In the genomic region with DNA sequence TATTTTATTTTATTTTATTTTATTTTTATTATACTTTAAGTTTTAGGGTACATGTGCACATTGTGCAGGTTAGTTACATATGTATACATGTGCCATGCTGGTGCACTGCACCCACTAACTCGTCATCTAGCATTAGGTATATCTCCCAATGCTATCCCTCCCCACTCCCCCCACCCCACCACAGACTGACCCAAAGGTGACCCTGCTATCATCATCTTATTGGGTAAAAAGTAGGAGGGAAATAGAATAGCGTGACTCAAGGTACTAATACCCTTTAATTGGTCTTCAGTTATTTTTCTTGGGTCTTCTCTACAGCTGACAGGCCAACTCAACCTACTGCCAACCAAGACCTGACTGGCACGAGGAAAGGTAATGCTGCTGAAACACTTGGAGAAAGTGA, we compare ENCODE assay signal across 14 cellular contexts. TPM values are rescaled to one million over a fixed set of nuclear protein-coding genes. Genes with fewer than 3 reads are reported as not detected.
"Had no signal": no experiment of that assay in that cellular context is flagged by ENCODE, and none has a peak within 500 bp of the region (broad histone marks: within the 10 kb centered on the region; RNA-seq: fewer than 3 reads in every experiment).

A gene with protein sequence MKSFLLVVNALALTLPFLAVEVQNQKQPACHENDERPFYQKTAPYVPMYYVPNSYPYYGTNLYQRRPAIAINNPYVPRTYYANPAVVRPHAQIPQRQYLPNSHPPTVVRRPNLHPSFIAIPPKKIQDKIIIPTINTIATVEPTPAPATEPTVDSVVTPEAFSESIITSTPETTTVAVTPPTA (plus strand): TSS at position 301 of the 400 bp plus-strand sequence. CDS start 2,223 bp downstream, outside the sequence.

RNA-seq across cellular contexts. Expression of the gene that starts here (rescaled TPM):
- total RNA-seq: stomach, subcutaneous adipose tissue, suprapubic skin, temporal lobe, thoracic aorta, thyroid gland, tibial nerve, transverse colon, upper lobe of left lung, upper lobe of right lung, ureter, urinary bladder, uterus, vagina had no signal
- polyA plus RNA-seq: stomach, urinary bladder had no signal
